Comparison of ENCODE assay signal across 18 cellular contexts in the genomic region with DNA sequence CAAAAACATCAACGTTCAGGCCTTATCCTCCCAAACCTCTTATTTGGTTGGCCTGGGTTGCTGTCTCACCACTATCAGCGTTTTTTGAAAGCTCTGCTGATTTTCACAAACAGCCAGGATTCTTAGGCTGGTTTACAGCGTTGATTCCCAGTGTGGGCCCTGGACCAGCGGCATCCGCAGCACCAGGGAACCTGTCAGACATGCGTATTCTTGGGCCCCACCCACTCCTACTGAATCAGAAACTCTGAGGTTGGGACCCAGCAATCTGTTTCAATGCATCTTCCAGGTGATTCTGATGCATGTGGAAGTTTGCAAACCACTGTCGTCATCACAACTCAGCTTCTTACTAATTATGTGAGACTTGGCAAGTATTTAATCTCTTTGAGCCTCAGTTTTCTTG.
"Had no signal": no experiment of that assay in that cellular context is flagged by ENCODE, and none has a peak within 500 bp of the region (broad histone marks: within the 10 kb centered on the region; RNA-seq: fewer than 3 reads in every experiment).

No MANE protein-coding gene starts in this region.

- DNase-seq: Karpas-422, KG1, MG63, NCI-H1092 treated with DMSO at 0.1 percent for 48 hours, NCI-H1436, NCI-H187, NCI-H2029, NCI-H2081 treated with DMSO at 0.1 percent for 48 hours, NCI-H2171, NCI-H226, NCI-H446, NCI-H510A, NCI-H524 treated with DMSO at 0.1 percent for 48 hours, NCI-H69, NCI-H774, Right ventricle myocardium superior, RPMI8226, SIG-M5 had no signal
